ENCODE assay signal across 1 cellular context in genomic region chr6:71391126-71391525, GRCh38.
TF ChIP-seq lines count a peak whose summit lies in the region.

No MANE protein-coding gene starts in this region.

TF ChIP-seq in HepG2, 621 proteins besides CTCF, POLR2A, EP300 and RAD21 (continued from another document):
- TF ChIP-seq HOXA9 (CRISPR knock-in tag; IDR thresholded peaks at IDR 0.05; ENCODE audit: borderline replicate concordance) (no peak), TEAD2 (CRISPR knock-in tag; IDR thresholded peaks at IDR 0.05) (no peak), THYN1 (CRISPR knock-in tag; IDR thresholded peaks at IDR 0.05; ENCODE audit: borderline replicate concordance, low read depth) (no peak), MIXL1 (CRISPR knock-in tag; IDR thresholded peaks at IDR 0.05) (no peak), TBP (CRISPR knock-in tag; IDR thresholded peaks at IDR 0.05) (no peak), ZNF3 (CRISPR knock-in tag; IDR thresholded peaks at IDR 0.05) (no peak), ATAD3A (CRISPR knock-in tag; IDR thresholded peaks at IDR 0.05) (no peak)
